In genomic region chr15:50860824-50861223, GRCh38 we compare ENCODE assay signal across 27 cellular contexts.
"Had no signal": no experiment of that assay in that cellular context is flagged by ENCODE, and none has a peak within 500 bp of the region (broad histone marks: within the 10 kb centered on the region; RNA-seq: fewer than 3 reads in every experiment).

No MANE protein-coding gene starts in this region.

- H3K9me3 ChIP-seq: stomach, suprapubic skin, testis, thoracic aorta, thyroid gland, tibial artery, tibial nerve, transverse colon, upper lobe of left lung, upper lobe of right lung, uterus, vagina had no signal

- FAIRE-seq: urothelium cell line had no signal

- H3K27me3 ChIP-seq: stomach, suprapubic skin, testis, thyroid gland, tibial artery, tibial nerve, transverse colon, upper lobe of left lung, upper lobe of right lung, uterus, vagina had no signal

- H3K4me1 ChIP-seq: suprapubic skin, testis, upper lobe of left lung, upper lobe of right lung, uterus had no signal

- H3K27ac ChIP-seq: stomach, suprapubic skin, testis, thoracic aorta, thyroid gland, tibial artery, tibial nerve, transverse colon, upper lobe of left lung, upper lobe of right lung, uterus, vagina had no signal

- H3K36me3 ChIP-seq: stomach, suprapubic skin, thoracic aorta, thyroid gland, tibial artery, tibial nerve, transverse colon, upper lobe of left lung, upper lobe of right lung, uterus, vagina had no signal

- ATAC-seq: stimulated activated effector memory CD8-positive, alpha-beta T cell treated with anti-CD3 and anti-CD28 coated beads, Interleukin-12 subunit alpha, Interleukin-12 subunit beta, amount 100 ng/mL, for 72 hours; stimulated activated memory B cell treated with anti-CD40 and anti-IgM and Interleukin-4, amounts not matched to agents 10 μg/mL and 1 μg/mL and 100 μg/mL, for 72 hours; stimulated activated naive B cell treated with anti-CD40 and anti-IgM and Interleukin-4, amounts not matched to agents 10 μg/mL and 1 μg/mL and 100 μg/mL, for 72 hours; stimulated activated naive CD8-positive, alpha-beta T cell treated with anti-CD3 and anti-CD28 coated beads, Interleukin-15, amount 100 ng/mL, for 72 hours; stimulated activated naive CD8-positive, alpha-beta T cell treated with anti-CD3 and anti-CD28 coated beads, Interleukin-15, Interleukin-2, amounts not matched to agents 100 U/mL and 50 U/mL, for 24 hours; upper lobe of right lung had no signal

- H3K4me3 ChIP-seq: stomach, suprapubic skin, testis, thoracic aorta, thyroid gland, tibial artery, tibial nerve, transverse colon, upper lobe of left lung, upper lobe of right lung, uterus, vagina had no signal

- DNase-seq: stimulated activated CD4-positive, alpha-beta T cell treated with anti-CD3 and anti-CD28 coated beads, Interleukin-2, amount 100 ng/mL, for 48 hours; stimulated activated CD4-positive, alpha-beta T cell treated with anti-CD3 and anti-CD28 coated beads, Interleukin-4, amount 100 ng/mL, for 1 hour; stimulated activated CD4-positive, alpha-beta T cell treated with anti-CD3 and anti-CD28 coated beads, Interleukin-4, amount 100 ng/mL, for 24 hours; stimulated activated CD4-positive, alpha-beta T cell treated with anti-CD3 and anti-CD28 coated beads, Interleukin-4, amount 100 ng/mL, for 4 hours; stimulated activated CD8-positive, alpha-beta memory T cell treated with anti-CD3 and anti-CD28 coated beads, Interleukin-4, amount 100 ng/mL, for 48 hours; stimulated activated naive B cell treated with anti-CD40 and anti-IgM and Interleukin-4, amounts not matched to agents 10 μg/mL and 1 μg/mL and 100 μg/mL, for 72 hours; stimulated activated naive CD4-positive, alpha-beta T cell; stimulated activated naive CD4-positive, alpha-beta T cell treated with Interleukin-2 at 50 U/mL for 16 hours; stimulated activated naive CD8-positive, alpha-beta T cell treated with anti-CD3 and anti-CD28 coated beads, Interleukin-15, amount 100 ng/mL, for 72 hours; stimulated activated naive CD8-positive, alpha-beta T cell treated with anti-CD3 and anti-CD28 coated beads, Interleukin-15, Interleukin-2, amounts not matched to agents 100 U/mL and 50 U/mL, for 24 hours; stomach; substantia nigra; testis; thyroid gland; tibial artery; transverse colon; trophoblast cell; upper lobe of left lung; upper lobe of right lung; uterus had no signal
